In genomic region chr19:55494172-55494761, GRCh38 we compare ENCODE assay signal across 10 cellular contexts. TPM values are rescaled to one million over a fixed set of nuclear protein-coding genes. Genes with fewer than 3 reads are reported as not detected.
A peak's percentile ranks its signal among the peaks of the same experiment; 100 is the strongest.
DNase-seq lines count a peak whose midpoint lies in the region; ATAC-seq and TF ChIP-seq lines count a peak whose summit lies in the region.
"Had no signal": no experiment of that assay in that cellular context is flagged by ENCODE, and none has a peak within 500 bp of the region (broad histone marks: within the 10 kb centered on the region; RNA-seq: fewer than 3 reads in every experiment).

No MANE protein-coding gene starts in this region.

- ATAC-seq in right cardiac atrium (peak; percentile 66 to 84), upper lobe of right lung (peak; percentile 13)

- no peaks in the 10 kb centered on the region for H3K36me3 ChIP-seq in upper lobe of right lung
- H3K36me3 ChIP-seq: BLaER1 had no signal

- WGBS in right cardiac atrium = 24% methylated on average over 22 of the region's 22 CpGs

- H3K9me3 Mint-ChIP-seq in activated T-cell treated with anti-CD3 and anti-CD28 coated beads, Interleukin-2, amount 50 U/mL, for 24 hours = no peaks in the 10 kb centered on the region

- H3K36me3 Mint-ChIP-seq in activated T-cell treated with anti-CD3 and anti-CD28 coated beads, Interleukin-2, amount 50 U/mL, for 24 hours (ENCODE audit: low read depth) = no peaks in the 10 kb centered on the region

- intact Hi-C loops in right cardiac atrium (cut with DNase I) = no loop called here
- intact Hi-C loops in upper lobe of right lung (cut with DNase I) = no loop called here

- no peaks in the 10 kb centered on the region for H3K4me1 Mint-ChIP-seq in activated T-cell treated with anti-CD3 and anti-CD28 coated beads, Interleukin-2, amount 50 U/mL, for 24 hours (ENCODE audit: low read depth)

- no peak for DNase-seq in activated T-cell treated with anti-CD3 and anti-CD28 coated beads, Interleukin-2, amount 50 U/mL, for 24 hours
- DNase-seq in activated T-cell treated with anti-CD3 and anti-CD28 coated beads, Interleukin-2, amount 50 U/mL, for 1 hour = no peak
- DNase-seq in right cardiac atrium (peak; percentile 82 to 88 (median 88)), upper lobe of right lung (no peak), T-helper 1 cell (no peak), NCI-H524 treated with DMSO at 0.1 percent for 48 hours (lab: John Stamatoyannopoulos, UW) (no peak)
- DNase-seq: activated CD4-positive, alpha-beta T cell treated with anti-CD3 and anti-CD28 coated beads, Interleukin-2, amount 50 U/mL, for 1 hour; stimulated activated CD4-positive, alpha-beta T cell treated with anti-CD3 and anti-CD28 coated beads, Interleukin-1b, Interleukin-23, amount 100 ng/mL, for 48 hours had no signal

- peak overlapping the region; percentile 49 for H3K4me3 Mint-ChIP-seq in activated T-cell treated with anti-CD3 and anti-CD28 coated beads, Interleukin-2, amount 50 U/mL, for 24 hours

- TF ChIP-seq CTCF in upper lobe of right lung (IDR thresholded peaks at IDR 0.05) = no peak

- H3K4me3 ChIP-seq in right cardiac atrium (ENCODE audit: low read length) (peak overlapping the region; percentile 8), upper lobe of right lung (peak overlapping the region; percentile 26)
- H3K4me3 ChIP-seq: BLaER1 had no signal

- H3K27me3 ChIP-seq in right cardiac atrium (ENCODE audit: control insufficient read depth, insufficient read depth) (no peaks in the 10 kb centered on the region), upper lobe of right lung (peaks cover 6% of the 10 kb centered on the region)
- H3K27me3 ChIP-seq: BLaER1 had no signal

- H3K9me3 ChIP-seq in right cardiac atrium (ENCODE audit: control insufficient read depth, low read length) (no peaks in the 10 kb centered on the region), upper lobe of right lung (no peaks in the 10 kb centered on the region)
- H3K9me3 ChIP-seq: BLaER1 had no signal

- H3K4me1 ChIP-seq in right cardiac atrium (ENCODE audit: control insufficient read depth, insufficient read depth, low read length) (no peaks in the 10 kb centered on the region), upper lobe of right lung (no peaks in the 10 kb centered on the region)

- peaks cover 14% of the 10 kb centered on the region for H3K27me3 Mint-ChIP-seq in activated T-cell treated with anti-CD3 and anti-CD28 coated beads, Interleukin-2, amount 50 U/mL, for 24 hours

- H3K27ac ChIP-seq in right cardiac atrium (ENCODE audit: low read length) (peak overlapping the region; percentile 46), upper lobe of right lung (peak overlapping the region; percentile 63)
- H3K27ac ChIP-seq: BLaER1 had no signal

- no peak overlapping the region for H3K27ac Mint-ChIP-seq in activated T-cell treated with anti-CD3 and anti-CD28 coated beads, Interleukin-2, amount 50 U/mL, for 24 hours

RNA-seq across cellular contexts. Expression of gene SSC5D, which starts 6.0 kb away (rescaled TPM):
- 10 to 100 TPM in 1 of 4 donors, 1 to 10 TPM in 3; 6.8 to 10.2 (median 8.1) TPM for total RNA-seq in right cardiac atrium
- 4.4 TPM for polyA plus RNA-seq in right cardiac atrium
- total RNA-seq in upper lobe of right lung = 6.0 TPM

RNA-seq across cellular contexts. Expression of gene NAT14, which starts 9.3 kb away (rescaled TPM):
- 10 to 100 TPM; 13.6 to 20.8 (median 15.0) TPM for total RNA-seq in right cardiac atrium
- polyA plus RNA-seq in right cardiac atrium = 15.8 TPM
- total RNA-seq in upper lobe of right lung = 14.7 TPM

RNA-seq across cellular contexts. Expression of gene ZNF628, which starts 17.9 kb away (rescaled TPM):
- 1 to 10 TPM; 5.6 to 8.1 (median 6.7) TPM for total RNA-seq in right cardiac atrium
- polyA plus RNA-seq in right cardiac atrium = 7.7 TPM
- total RNA-seq in upper lobe of right lung = 10.2 TPM

RNA-seq across cellular contexts. Expression of gene C19orf85, which starts 29.7 kb away (rescaled TPM):
- total RNA-seq in right cardiac atrium (not detected), upper lobe of right lung (not detected)
- polyA plus RNA-seq in right cardiac atrium = not detected
- total RNA-seq: frontal cortex had no signal

RNA-seq across cellular contexts. Expression of gene ISOC2, which starts 32.8 kb away (rescaled TPM):
- total RNA-seq in right cardiac atrium = 10 to 100 TPM; 49.6 to 73.9 (median 62.0) TPM
- 111 TPM for polyA plus RNA-seq in right cardiac atrium
- 25.3 TPM for total RNA-seq in upper lobe of right lung

Comparison
In these comparisons a context has a peak if more than half of its experiments do, and no peak if none do; other contexts are left out.
1. DNase-seq: peak in right cardiac atrium (3 of 3); none in activated T-cell treated with anti-CD3 and anti-CD28 coated beads, Interleukin-2, amount 50 U/mL, for 24 hours (single experiment), activated T-cell treated with anti-CD3 and anti-CD28 coated beads, Interleukin-2, amount 50 U/mL, for 1 hour (single experiment), upper lobe of right lung (single experiment), T-helper 1 cell (0 of 5) and NCI-H524 treated with DMSO at 0.1 percent for 48 hours (single experiment).